ENCODE assay signal across 15 cellular contexts in the genomic region with DNA sequence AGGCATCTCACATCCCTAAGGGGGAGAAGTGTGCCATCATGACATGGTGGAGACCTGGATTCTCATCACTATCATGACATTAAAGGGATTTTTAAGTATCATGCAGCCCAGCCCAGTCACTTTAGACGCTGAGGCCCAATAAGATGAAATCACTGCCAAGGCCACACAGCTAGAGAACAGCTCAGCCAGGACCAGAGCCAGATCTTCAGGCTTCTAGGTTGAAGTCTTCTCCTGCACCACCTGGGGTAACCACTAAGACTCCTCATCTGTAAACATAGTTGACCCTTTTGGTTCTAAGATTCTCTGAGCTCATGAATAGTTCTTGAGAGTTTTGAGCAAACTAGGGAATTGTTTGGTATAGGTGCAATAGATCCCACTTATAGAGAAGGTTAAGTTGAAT.
DNase-seq lines count a peak whose midpoint lies in the region; ATAC-seq, FAIRE-seq and TF ChIP-seq lines count a peak whose summit lies in the region.
"Had no signal": no experiment of that assay in that cellular context is flagged by ENCODE, and none has a peak within 500 bp of the region (broad histone marks: within the 10 kb centered on the region; RNA-seq: fewer than 3 reads in every experiment).

No MANE protein-coding gene starts in this region.

- no peak overlapping the region for H3K4me3 ChIP-seq in adipocyte (ENCODE audit: low read length)
- H3K4me3 ChIP-seq in endothelial cell of umbilical vein (replicated peaks in 1 of 3; ENCODE audit: insufficient read depth in 1 of 3, low read depth in 1 of 3, low read length in 3 of 3) = no peak overlapping the region
- H3K4me3 ChIP-seq in tibial nerve = no peak overlapping the region
- no peak overlapping the region for H3K4me3 ChIP-seq in endodermal cell (ENCODE audit: low read length)

- H3K79me2 ChIP-seq in endothelial cell of umbilical vein (ENCODE audit: control insufficient read depth, insufficient read depth, low read length) = no peaks in the 10 kb centered on the region

- H3K27ac ChIP-seq in endothelial cell of umbilical vein (ENCODE audit: insufficient read depth, low read depth, low read length) (peak overlapping the region; percentile 84), tibial nerve (peak overlapping the region; percentile 50 to 98 (median 94)), endodermal cell (ENCODE audit: low read depth, low read length) (no peak overlapping the region), foreskin keratinocyte (no peak overlapping the region)
- H3K27ac ChIP-seq: RWPE1 had no signal

- CTCF ChIA-PET in endothelial cell of umbilical vein (lab: Charles Lee) = interaction anchor here (0.7 to 2.7 kb wide), 8 partner anchors 10 to 124 kb away, joined by 3 to 20 read pairs (median 8); no protein-coding TSS in a partner anchor

- FAIRE-seq in endothelial cell of umbilical vein (lab: Jason Lieb, UNC) = no peak

- no peak for TF ChIP-seq POLR2A in endothelial cell of umbilical vein (IDR thresholded peaks at IDR 0.05; ENCODE audit: low read depth, low read length)
- TF ChIP-seq POLR2A in tibial nerve (IDR thresholded peaks at IDR 0.05) = no peak

- H3K27me3 Mint-ChIP-seq in nephron (ENCODE audit: low read depth) (no peaks in the 10 kb centered on the region), endodermal cell (ENCODE audit: insufficient read depth) (no peaks in the 10 kb centered on the region)
- H3K27me3 Mint-ChIP-seq: activated CD4-positive, alpha-beta memory T cell treated with anti-CD3 and anti-CD28 coated beads for 36 hours; activated T-helper 17 cell treated with anti-CD3 and anti-CD28 coated beads, Interleukin-2, amount 50 U/mL, for 72 hours; CD4-positive, CD25-positive, alpha-beta regulatory T cell had no signal

- dilution Hi-C loops in endothelial cell of umbilical vein (cut with MboI; ENCODE audit: extremely low pct_ligation_motif_present, low sequenced_read_pairs) = no loop called here

- H3K9ac ChIP-seq in adipocyte (ENCODE audit: low read length) (no peak overlapping the region), endothelial cell of umbilical vein (replicated peaks; ENCODE audit: extremely low read depth, insufficient read depth, low read length) (no peak overlapping the region), endodermal cell (ENCODE audit: extremely low read depth, low read length, poor library complexity, severe bottlenecking) (no peak overlapping the region)

- no peak for TF ChIP-seq EP300 in tibial nerve (IDR thresholded peaks at IDR 0.05)

- no peak for ATAC-seq in foreskin keratinocyte
- ATAC-seq: activated T-helper 17 cell treated with anti-CD3 and anti-CD28 coated beads, Interleukin-2, amount 50 U/mL, for 72 hours had no signal

- H3K4me1 ChIP-seq in adipocyte (ENCODE audit: control insufficient read depth, insufficient read depth, low read length) (peaks cover 46% of the 10 kb centered on the region), endothelial cell of umbilical vein (ENCODE audit: control insufficient read depth, extremely low read depth, insufficient read depth, low read length) (peaks cover 66% of the 10 kb centered on the region), tibial nerve (peaks cover 0 to 82% (median 32%) of the 10 kb centered on the region in 4 donors), endodermal cell (ENCODE audit: control insufficient read depth, insufficient read depth, low read length) (peaks cover 9% of the 10 kb centered on the region), foreskin keratinocyte (no peaks in the 10 kb centered on the region)

- H3K9me1 ChIP-seq in endothelial cell of umbilical vein (replicated peaks; ENCODE audit: control insufficient read depth, extremely low read depth, insufficient read depth, low read length) = no peaks in the 10 kb centered on the region

- H3K9me3 Mint-ChIP-seq in nephron = no peaks in the 10 kb centered on the region
- H3K9me3 Mint-ChIP-seq in endodermal cell = no peaks in the 10 kb centered on the region
- H3K9me3 Mint-ChIP-seq: activated CD4-positive, alpha-beta memory T cell treated with anti-CD3 and anti-CD28 coated beads for 36 hours; activated T-helper 17 cell treated with anti-CD3 and anti-CD28 coated beads, Interleukin-2, amount 50 U/mL, for 72 hours; CD4-positive, CD25-positive, alpha-beta regulatory T cell had no signal

- BruUV-seq in endothelial cell of umbilical vein (replicated peaks; lab: Mats Ljungman, UMichigan) = no TSS peak

- peaks cover 79% of the 10 kb centered on the region for H3K4me1 Mint-ChIP-seq in nephron
- H3K4me1 Mint-ChIP-seq in endodermal cell = peaks cover 26% of the 10 kb centered on the region
- H3K4me1 Mint-ChIP-seq: activated T-helper 17 cell treated with anti-CD3 and anti-CD28 coated beads, Interleukin-2, amount 50 U/mL, for 72 hours had no signal

- H4K20me1 ChIP-seq in endothelial cell of umbilical vein (replicated peaks; ENCODE audit: control insufficient read depth, extremely low read depth, insufficient read depth, low read length) = no peaks in the 10 kb centered on the region

- H2AFZ ChIP-seq in endothelial cell of umbilical vein (ENCODE audit: low read depth, low read length) = no peak overlapping the region

- H3K4me3 Mint-ChIP-seq in nephron = peak overlapping the region; percentile 77 to 83 (median 82)
- H3K4me3 Mint-ChIP-seq in endodermal cell = no peak overlapping the region
- H3K4me3 Mint-ChIP-seq: activated CD4-positive, alpha-beta memory T cell treated with anti-CD3 and anti-CD28 coated beads for 36 hours; activated T-helper 17 cell treated with anti-CD3 and anti-CD28 coated beads, Interleukin-2, amount 50 U/mL, for 72 hours; CD4-positive, CD25-positive, alpha-beta regulatory T cell had no signal

- intact Hi-C loops in endothelial cell of umbilical vein (cut with micrococcal nuclease) = loop anchor here (1.0 kb wide), 1 partner anchor 10 kb away; no protein-coding TSS in a partner anchor

- TF ChIP-seq CTCF in endothelial cell of umbilical vein (IDR thresholded peaks at IDR 0.05; ENCODE audit: extremely low read depth in 1 of 2, insufficient read depth in 1 of 2, low read depth in 1 of 2, low read length in 2 of 2) (no peak), nephron (IDR thresholded peaks at IDR 0.05; ENCODE audit: unreplicated experiment in 3 of 3) (no peak), tibial nerve (IDR thresholded peaks at IDR 0.05) (no peak), endodermal cell (conservative IDR thresholded peaks at IDR 0.05) (no peak), foreskin keratinocyte (conservative IDR thresholded peaks at IDR 0.05) (no peak)

- no peaks in the 10 kb centered on the region for H3K36me3 ChIP-seq in adipocyte (ENCODE audit: control insufficient read depth, insufficient read depth, low read length, severe bottlenecking)
- no peaks in the 10 kb centered on the region for H3K36me3 ChIP-seq in endothelial cell of umbilical vein (ENCODE audit: control insufficient read depth in 2 of 2, extremely low read depth in 1 of 2, insufficient read depth in 2 of 2, low read length in 2 of 2)
- H3K36me3 ChIP-seq in tibial nerve = no peaks in the 10 kb centered on the region
- H3K36me3 ChIP-seq in endodermal cell (ENCODE audit: control insufficient read depth, insufficient read depth, low read length) = peaks cover 23% of the 10 kb centered on the region

- POLR2A ChIA-PET in endothelial cell of umbilical vein (lab: Charles Lee) = interaction anchor here (0.8 to 1.0 kb wide), 2 partner anchors 11 to 28 kb away, joined by 3 to 7 read pairs; no protein-coding TSS in a partner anchor

- H3K9me3 ChIP-seq in adipocyte (ENCODE audit: control insufficient read depth, low read length) (no peaks in the 10 kb centered on the region), endothelial cell of umbilical vein (replicated peaks; ENCODE audit: control insufficient read depth, insufficient read depth, low read length) (no peaks in the 10 kb centered on the region), tibial nerve (no peaks in the 10 kb centered on the region), endodermal cell (ENCODE audit: control insufficient read depth, low read length) (no peaks in the 10 kb centered on the region)

- peak; percentile 29 for DNase-seq in adipocyte (ENCODE audit: low read depth)
- DNase-seq in endothelial cell of umbilical vein (ENCODE audit: low read depth, low spot score) = no peak
- DNase-seq in tibial nerve (ENCODE audit: low spot score in 2 of 2) = no peak
- no peak for DNase-seq in endodermal cell
- no peak for DNase-seq in foreskin keratinocyte
- DNase-seq in NCI-H2029 (lab: John Stamatoyannopoulos, UW) = no peak
- DNase-seq: activated CD4-positive, alpha-beta memory T cell treated with anti-CD3 and anti-CD28 coated beads for 36 hours; CD4-positive, CD25-positive, alpha-beta regulatory T cell; H7; NCI-H2081 treated with DMSO at 0.1 percent for 48 hours; NCI-H748 treated with DMSO at 0.1 percent for 48 hours; T1000 had no signal

- H3K4me2 ChIP-seq in endothelial cell of umbilical vein (ENCODE audit: insufficient read depth, low read length) = peak overlapping the region; percentile 70

- H3K27me3 ChIP-seq in adipocyte (replicated peaks; ENCODE audit: control insufficient read depth, insufficient read depth, low read length) (no peaks in the 10 kb centered on the region), endothelial cell of umbilical vein (ENCODE audit: control insufficient read depth in 2 of 2, insufficient read depth in 2 of 2, low read length in 2 of 2) (no peaks in the 10 kb centered on the region), tibial nerve (no peaks in the 10 kb centered on the region), endodermal cell (ENCODE audit: control insufficient read depth, insufficient read depth, low read length, poor library complexity, severe bottlenecking) (no peaks in the 10 kb centered on the region), foreskin keratinocyte (no peaks in the 10 kb centered on the region)

- H3K27ac Mint-ChIP-seq in nephron (peak overlapping the region; percentile 95 to 99 (median 97)), endodermal cell (no peak overlapping the region)
- H3K27ac Mint-ChIP-seq: activated CD4-positive, alpha-beta memory T cell treated with anti-CD3 and anti-CD28 coated beads for 36 hours; activated T-helper 17 cell treated with anti-CD3 and anti-CD28 coated beads, Interleukin-2, amount 50 U/mL, for 72 hours; CD4-positive, CD25-positive, alpha-beta regulatory T cell had no signal

- 0% methylated on average over 1 of the region's 1 CpG for WGBS in tibial nerve, 2 donors
- 0% methylated on average over 1 of the region's 1 CpG for WGBS in endodermal cell (ENCODE audit: insufficient coverage in 1 of 2, insufficient read length in 1 of 2), 2 experiments

- peaks cover 29% of the 10 kb centered on the region for H3K36me3 Mint-ChIP-seq in nephron (ENCODE audit: low read depth)
- peaks cover 9% of the 10 kb centered on the region for H3K36me3 Mint-ChIP-seq in endodermal cell (ENCODE audit: low read depth)

TF ChIP-seq in endothelial cell of umbilical vein, 7 proteins besides CTCF, POLR2A, EP300 and RAD21 (continues in another document):
- no peak for TF ChIP-seq FOS (IDR thresholded peaks at IDR 0.05; ENCODE audit: borderline replicate concordance, insufficient read depth, low read length)
- TF ChIP-seq POLR2AphosphoS5 (IDR thresholded peaks at IDR 0.05; ENCODE audit: insufficient read depth, low read depth, low read length) = no peak
- TF ChIP-seq JUN (IDR thresholded peaks at IDR 0.05; ENCODE audit: borderline replicate concordance, insufficient read depth, insufficient read length, low read depth) = no peak

Comparison
In these comparisons a context has a peak if more than half of its experiments do, and no peak if none do; other contexts are left out.
1. H3K27ac ChIP-seq: peak in endothelial cell of umbilical vein (single experiment) and tibial nerve (4 of 4); none in endodermal cell (single experiment) and foreskin keratinocyte (single experiment).